ENCODE assay signal across 8 cellular contexts in genomic region chr19:50357178-50358100, GRCh38. TPM values are rescaled to one million over a fixed set of nuclear protein-coding genes. Genes with fewer than 3 reads are reported as not detected.
DNase-seq lines count a peak whose midpoint lies in the region; ATAC-seq and TF ChIP-seq lines count a peak whose summit lies in the region.

No MANE protein-coding gene starts in this region.

- H3K9me3 ChIP-seq in H9 (ENCODE audit: control insufficient read depth, low read depth, low read length): no peaks in the 10 kb centered on the region

- no peak overlapping the region for H3T11ph ChIP-seq in H9 (ENCODE audit: low read length)

- H2AFZ ChIP-seq in H9 (ENCODE audit: low read length): no peak overlapping the region

- no peaks in the 10 kb centered on the region for H3K27me3 ChIP-seq in H9 (ENCODE audit: insufficient read depth, low read length)

- peak overlapping the region; percentile 34 to 72 (median 44); a peak in 2 of 7 replicates for H3K27ac Mint-ChIP-seq in H9
- H3K27ac Mint-ChIP-seq in MCF 10A (ENCODE audit: low read depth, unreplicated experiment): no peak overlapping the region

- peaks cover 11% of the 10 kb centered on the region for H3K27me3 Mint-ChIP-seq in H9 (ENCODE audit: low read depth)
- H3K27me3 Mint-ChIP-seq in MCF 10A (ENCODE audit: insufficient read depth, unreplicated experiment): no peaks in the 10 kb centered on the region

- H2BK12ac ChIP-seq in H9 (ENCODE audit: insufficient read length, low read depth, low read length): no peak overlapping the region

- H2BK15ac ChIP-seq in H9 (ENCODE audit: low read depth, low read length): no peak overlapping the region

- H3K4me2 ChIP-seq in H9 (ENCODE audit: insufficient read depth, insufficient read length, low read length): peak overlapping the region; percentile 38

- no peak for ATAC-seq in GM21526 (IDR thresholded peaks at IDR 0.05; ENCODE audit: low FRiP score, unreplicated experiment)

- peaks cover 0 to 8% (median 6%) of the 10 kb centered on the region in 3 experiments; a peak in 3 of 7 replicates for H3K36me3 Mint-ChIP-seq in H9 (ENCODE audit: insufficient read depth in 1 of 3, low read depth in 3 of 3)
- H3K36me3 Mint-ChIP-seq in MCF 10A (ENCODE audit: insufficient read depth, unreplicated experiment): no peaks in the 10 kb centered on the region

- H3K27ac ChIP-seq in H9 (ENCODE audit: insufficient read length, low read depth, low read length): no peak overlapping the region
- H3K27ac ChIP-seq in VCaP: no peak overlapping the region

- no peaks in the 10 kb centered on the region for H3K23me2 ChIP-seq in H9 (ENCODE audit: insufficient read length, low read depth, low read length, poor library complexity, severe bottlenecking)

- peaks cover 8 to 16% of the 10 kb centered on the region in 2 experiments for H3K4me1 Mint-ChIP-seq in H9
- H3K4me1 Mint-ChIP-seq in MCF 10A (ENCODE audit: insufficient read depth, unreplicated experiment): no peaks in the 10 kb centered on the region

- peak; percentile 90 for TF ChIP-seq CTCF in H9 (conservative IDR thresholded peaks at IDR 0.05)
- peak; percentile 94 for TF ChIP-seq CTCF in VCaP (conservative IDR thresholded peaks at IDR 0.05)
- peak; percentile 87 for TF ChIP-seq CTCF in MCF 10A (IDR thresholded peaks at IDR 0.05; ENCODE audit: unreplicated experiment)

- H3K79me2 ChIP-seq in H9 (ENCODE audit: insufficient read depth, low read length): no peaks in the 10 kb centered on the region

- H3K14ac ChIP-seq in H9 (ENCODE audit: insufficient read depth, low read length): peak overlapping the region; percentile 41; the same call in 1 of the 2 replicates

- H3K4me1 ChIP-seq in H9 (ENCODE audit: insufficient read depth, low read length): peaks cover 2% of the 10 kb centered on the region; the same call in 1 of the 2 replicates

- H4K20me1 ChIP-seq in H9 (ENCODE audit: control insufficient read depth, insufficient read depth, insufficient read length): no peaks in the 10 kb centered on the region

- no peak overlapping the region for H2AK5ac ChIP-seq in H9 (ENCODE audit: insufficient read length, low read length)

- no peak overlapping the region for H4K8ac ChIP-seq in H9 (replicated peaks; ENCODE audit: insufficient read length, low read depth, low read length)

- H3K9me3 Mint-ChIP-seq in H9 (no peaks in the 10 kb centered on the region; a peak in 2 of 5 replicates), MCF 10A (ENCODE audit: unreplicated experiment) (no peaks in the 10 kb centered on the region)

- BruUV-seq in MCF 10A (replicated peaks; lab: Mats Ljungman, UMichigan): no TSS peak

- no peak overlapping the region for H4K5ac ChIP-seq in H9 (ENCODE audit: insufficient read length, low read depth, low read length)

- intact Hi-C loops in MCF 10A (cut with micrococcal nuclease): loop anchor here (1.0 to 2.0 kb wide), 2 partner anchors 103 to 565 kb away; no protein-coding TSS in a partner anchor

- H2BK20ac ChIP-seq in H9 (ENCODE audit: low read depth, low read length, poor library complexity, severe bottlenecking): no peak overlapping the region

- no peak overlapping the region for H4K91ac ChIP-seq in H9 (ENCODE audit: insufficient read length, low read depth, low read length)

- no peak overlapping the region for H2BK120ac ChIP-seq in H9 (ENCODE audit: low read depth, low read length, poor library complexity, severe bottlenecking)

- CTCF ChIA-PET in MCF 10A (lab: Yijun Ruan, JAX): interaction anchor here (0.6 to 2.7 kb wide), 28 partner anchors 8 to 1140 kb away, joined by 3 to 27 read pairs (median 4); partner anchors contain the start of gene NAPSA

- WGBS in H9 (ENCODE audit: extremely low coverage, insufficient read length, low lambda C conversion rate): no CpG with 5 or more reads among the region's 54 CpGs

- POLR2A ChIA-PET in MCF 10A (lab: Yijun Ruan, JAX): interaction anchor here (0.5 to 0.8 kb wide), 3 partner anchors 120 to 811 kb away, joined by 3 to 4 read pairs (median 3); no protein-coding TSS in a partner anchor

- no peak overlapping the region for H3K9ac ChIP-seq in H9 (ENCODE audit: extremely low read depth, insufficient read length, low read length)

- H3K56ac ChIP-seq in H9 (ENCODE audit: insufficient read length, low read depth, low read length): no peak overlapping the region

- H3K4ac ChIP-seq in H9 (ENCODE audit: low read depth, low read length): no peak overlapping the region

- H3K4me3 Mint-ChIP-seq in H9 (no peak overlapping the region), MCF 10A (ENCODE audit: unreplicated experiment) (peak overlapping the region; percentile 67)

- H2BK5ac ChIP-seq in H9 (ENCODE audit: insufficient read length, low read length): no peak overlapping the region

- H3K18ac ChIP-seq in H9 (ENCODE audit: insufficient read length, low read depth, low read length): no peak overlapping the region

- DNase-seq in DMS153 treated with DMSO at 0.1 percent for 48 hours (lab: John Stamatoyannopoulos, UW; ENCODE audit: unreplicated experiment) (peak; percentile 64), H9 (peak; percentile 83), NCI-H1694 treated with DMSO at 0.1 percent for 48 hours (lab: John Stamatoyannopoulos, UW) (peak; percentile 61), MCF 10A (ENCODE audit: unreplicated experiment) (peak; percentile 61), kidney tubule cell (ENCODE audit: low spot score) (peak; percentile 70)
- peak; percentile 59 to 83 (median 74) for DNase-seq in stimulated activated CD4-positive, alpha-beta T cell treated with anti-CD3 and anti-CD28 coated beads, Interleukin-1b, Interleukin-23, amount 100 ng/mL, for 24 hours (ENCODE audit: low read depth in 4 of 4, low spot score in 1 of 4)

- H3K79me1 ChIP-seq in H9 (ENCODE audit: insufficient read depth, low read depth, low read length, poor library complexity, severe bottlenecking): no peaks in the 10 kb centered on the region

- H3K23ac ChIP-seq in H9 (ENCODE audit: insufficient read length, low read depth, low read length): no peak overlapping the region

RNA-seq across cellular contexts. Expression of gene NAPSA, which starts 8.0 kb away (rescaled TPM):
- total RNA-seq in H9 (2021) (0.33 and 0.44 TPM in 2 replicates), MCF 10A (2022) (0.49 and 0.51 TPM in 2 replicates)

RNA-seq across cellular contexts. Expression of gene NR1H2, which starts 18.8 kb away (rescaled TPM):
- total RNA-seq in H9 (2021) (33.2 and 35.8 TPM in 2 replicates), MCF 10A (2022) (62.0 and 65.7 TPM in 2 replicates)

RNA-seq across cellular contexts. Expression of gene POLD1, which starts 26.7 kb away (rescaled TPM):
- total RNA-seq in H9 (2021): 165 and 178 TPM in 2 replicates
- 18.9 and 31.9 TPM in 2 replicates for total RNA-seq in MCF 10A (2022)

RNA-seq across cellular contexts. Expression of gene KCNC3, which starts 28.3 kb away (rescaled TPM):
- total RNA-seq in H9 (2021) (15.2 and 17.3 TPM in 2 replicates), MCF 10A (2022) (not detected in 2 replicates)
